In genomic region chr2:25448808-25449207, GRCh38 we compare ENCODE assay signal across 25 cellular contexts.
"Had no signal": no experiment of that assay in that cellular context is flagged by ENCODE, and none has a peak within 500 bp of the region (broad histone marks: within the 10 kb centered on the region; RNA-seq: fewer than 3 reads in every experiment).

No MANE protein-coding gene starts in this region.

- H3K9me3 ChIP-seq: colonic mucosa had no signal

- FAIRE-seq: astrocyte, frontal cortex had no signal

- H3K4me1 ChIP-seq: colonic mucosa had no signal

- H3K4me3 ChIP-seq: colonic mucosa had no signal

- H3K27ac ChIP-seq: colonic mucosa had no signal

- H3K27me3 ChIP-seq: colonic mucosa had no signal

- ATAC-seq: activated CD4-positive, alpha-beta T cell treated with anti-CD3 and anti-CD28 coated beads for 36 hours; activated CD8-positive, alpha-beta memory T cell treated with anti-CD3 and anti-CD28 coated beads, Interleukin-2, amount 10 ng/mL, durations not matched to agents 7 days and 5 days; activated CD8-positive, alpha-beta T cell treated with anti-CD3 and anti-CD28 coated beads, Interleukin-2, amount 10 ng/mL, durations not matched to agents 7 days and 5 days; esophagus mucosa had no signal

- DNase-seq: activated CD4-positive, alpha-beta memory T cell treated with anti-CD3 and anti-CD28 coated beads for 36 hours; activated CD4-positive, alpha-beta T cell treated with anti-CD3 and anti-CD28 coated beads for 36 hours; activated CD4-positive, alpha-beta T cell treated with anti-CD3 and anti-CD28 coated beads, Interleukin-2, amount 10 ng/mL, durations not matched to agents 24 days and 14 days; activated CD4-positive, CD25-positive, alpha-beta regulatory T cell; activated CD4-positive, CD25-positive, alpha-beta regulatory T cell treated with anti-CD3 and anti-CD28 coated beads, Interleukin-2, amount 50 U/mL, for 72 hours; activated CD8-positive, alpha-beta memory T cell treated with anti-CD3 and anti-CD28 coated beads, Interleukin-2, amount 10 ng/mL, durations not matched to agents 7 days and 5 days; activated CD8-positive, alpha-beta memory T cell treated with anti-CD3 and anti-CD28 coated beads, Interleukin-2, amount 50 U/mL, for 4 hours; activated CD8-positive, alpha-beta T cell treated with anti-CD3 and anti-CD28 coated beads, Interleukin-2, amount 10 ng/mL, durations not matched to agents 7 days and 5 days; activated effector memory CD4-positive, alpha-beta T cell treated with anti-CD3 and anti-CD28 coated beads, Interleukin-2, amount 50 U/mL, for 16 hours; activated naive CD4-positive, alpha-beta T cell treated with anti-CD3 and anti-CD28 coated beads, Interleukin-2, amount 10 ng/mL, durations not matched to agents 7 days and 5 days; activated T-cell treated with anti-CD3 and anti-CD28 coated beads, Interleukin-2, amount 50 U/mL, for 1 hour; activated T-cell treated with anti-CD3 and anti-CD28 coated beads, Interleukin-2, amount 50 U/mL, for 48 hours; amniotic stem cell; anterior cingulate cortex; central memory CD4-positive, alpha-beta T cell; cerebellar nuclear complex; colonic mucosa; effector CD8-positive, alpha-beta T cell; endodermal cell; foreskin fibroblast; head of caudate nucleus; T-helper 2 cell had no signal

- H3K36me3 ChIP-seq: colonic mucosa had no signal
